Comparison of ENCODE assay signal across 22 cellular contexts in genomic region chr17:40817103-40817682, GRCh38. TPM values are rescaled to one million over a fixed set of nuclear protein-coding genes. Genes with fewer than 3 reads are reported as not detected.
DNase-seq lines count a peak whose midpoint lies in the region; ATAC-seq, FAIRE-seq and TF ChIP-seq lines count a peak whose summit lies in the region.
"Had no signal": no experiment of that assay in that cellular context is flagged by ENCODE, and none has a peak within 500 bp of the region (broad histone marks: within the 10 kb centered on the region; RNA-seq: fewer than 3 reads in every experiment).

No MANE protein-coding gene starts in this region.

- 96% methylated on average over 4 of the region's 4 CpGs for WGBS in HepG2 (ENCODE audit: low lambda C conversion rate)
- WGBS in right lobe of liver (ENCODE audit: insufficient coverage, low coverage, low lambda C conversion rate, missing lambda C conversion rate) = 90% methylated on average over 3 of the region's 4 CpGs
- 97% methylated on average over 4 of the region's 4 CpGs for WGBS in hepatocyte (ENCODE audit: low lambda C conversion rate, missing lambda C conversion rate)
- WGBS in suprapubic skin = 82% methylated on average over 4 of the region's 4 CpGs

- no peaks in the 10 kb centered on the region for H3K9me2 ChIP-seq in hepatocyte (replicated peaks; ENCODE audit: insufficient read depth)

- POLR2A ChIA-PET in HepG2 (lab: Yijun Ruan, JAX) (no interaction called here), WTC11 (lab: Charles Lee) (no interaction called here)

- peaks cover 14% of the 10 kb centered on the region for H3K4me1 Mint-ChIP-seq in WTC11

- TF ChIP-seq CTCF in HepG2 (CRISPR knock-in tag; IDR thresholded peaks at IDR 0.05) = no peak
- TF ChIP-seq CTCF in right lobe of liver (IDR thresholded peaks at IDR 0.05) = no peak
- TF ChIP-seq CTCF in WTC11 (IDR thresholded peaks at IDR 0.05) = no peak
- no peak for TF ChIP-seq CTCF in hepatocyte (IDR thresholded peaks at IDR 0.05; ENCODE audit: poor library complexity)
- TF ChIP-seq CTCF in suprapubic skin (IDR thresholded peaks at IDR 0.05) = no peak

- TF ChIP-seq POLR2A in HepG2 (IDR thresholded peaks at IDR 0.05; ENCODE audit: insufficient read depth in 1 of 2, low read depth in 2 of 2, low read length in 2 of 2) (peak; percentile 40 to 60; a peak in 2 of 4 replicates), right lobe of liver (IDR thresholded peaks at IDR 0.05) (no peak), suprapubic skin (IDR thresholded peaks at IDR 0.05) (no peak)

- no peaks in the 10 kb centered on the region for H3K9me3 Mint-ChIP-seq in WTC11

- H3K27ac ChIP-seq in HepG2 (ENCODE audit: extremely low read length, insufficient read depth, low read length) (no peak overlapping the region), right lobe of liver (no peak overlapping the region), hepatocyte (no peak overlapping the region), suprapubic skin (no peak overlapping the region)
- H3K27ac ChIP-seq: body of pancreas, gastrocnemius medialis had no signal

- H3K4me3 Mint-ChIP-seq in WTC11 = peak overlapping the region; percentile 90

- peak overlapping the region; percentile 13; the same call in 1 of the 2 replicates for H3K4me2 ChIP-seq in HepG2 (ENCODE audit: low read depth, low read length)
- peak overlapping the region; percentile 80 for H3K4me2 ChIP-seq in hepatocyte

- H3K4me1 ChIP-seq in HepG2 (ENCODE audit: insufficient read depth, low read length) (peaks cover 33% of the 10 kb centered on the region), right lobe of liver (peaks cover 0 to 6% (median 0%) of the 10 kb centered on the region in 4 donors), hepatocyte (ENCODE audit: insufficient read depth) (peaks cover 17% of the 10 kb centered on the region), suprapubic skin (peaks cover 20% of the 10 kb centered on the region)

- H4K20me1 ChIP-seq in HepG2 (ENCODE audit: insufficient read depth, low read length) = no peaks in the 10 kb centered on the region
- H4K20me1 ChIP-seq in hepatocyte (ENCODE audit: insufficient read depth, poor library complexity, severe bottlenecking) = no peaks in the 10 kb centered on the region

- no peak overlapping the region for H3K9ac ChIP-seq in HepG2 (ENCODE audit: insufficient read depth, low read depth, low read length)

- DNase-seq in HepG2 (ENCODE audit: low spot score) (no peak), right lobe of liver (no peak), WTC11 (ENCODE audit: low spot score) (no peak), hepatocyte (ENCODE audit: low spot score) (no peak), suprapubic skin (ENCODE audit: low spot score in 2 of 2) (no peak)
- no peak for DNase-seq in stimulated activated CD8-positive, alpha-beta memory T cell treated with anti-CD3 and anti-CD28 coated beads, Interleukin-4, amount 100 ng/mL, for 48 hours
- no peak for DNase-seq in stimulated activated CD4-positive, alpha-beta T cell treated with anti-CD3 and anti-CD28 coated beads, Interleukin-2, amount 100 ng/mL, for 48 hours
- DNase-seq: activated CD8-positive, alpha-beta memory T cell treated with anti-CD3 and anti-CD28 coated beads, Interleukin-2, amount 50 U/mL, for 48 hours; body of pancreas; DMS79 treated with DMSO at 0.1 percent for 48 hours; effector CD4-positive, alpha-beta T cell; gastrocnemius medialis; islet precursor cell; KBM-7; NCI-H1436 treated with DMSO at 0.1 percent for 48 hours; NCI-H526 treated with DMSO at 0.1 percent for 48 hours; stimulated activated CD4-positive, alpha-beta T cell treated with anti-CD3 and anti-CD28 coated beads, Interleukin-2, amount 100 ng/mL, for 24 hours; stimulated activated naive CD4-positive, alpha-beta T cell had no signal

- H3K36me3 Mint-ChIP-seq in WTC11 = peaks cover 13% of the 10 kb centered on the region

- TF ChIP-seq EP300 in HepG2 (IDR thresholded peaks at IDR 0.05; ENCODE audit: low read depth in 2 of 2, low read length in 2 of 2) = no peak
- no peak for TF ChIP-seq EP300 in HepG2 (CRISPR knock-in tag; IDR thresholded peaks at IDR 0.05; ENCODE audit: borderline replicate concordance)
- no peak for TF ChIP-seq EP300 in suprapubic skin (IDR thresholded peaks at IDR 0.05)

- TF ChIP-seq RAD21 in HepG2 (CRISPR knock-in tag; IDR thresholded peaks at IDR 0.05) = no peak

- no peak overlapping the region for H3K27ac Mint-ChIP-seq in WTC11

- H3K9me3 ChIP-seq in HepG2 (ENCODE audit: low read length) = no peaks in the 10 kb centered on the region
- H3K9me3 ChIP-seq in right lobe of liver = no peaks in the 10 kb centered on the region
- no peaks in the 10 kb centered on the region for H3K9me3 ChIP-seq in hepatocyte (ENCODE audit: low read depth)
- no peaks in the 10 kb centered on the region for H3K9me3 ChIP-seq in suprapubic skin
- H3K9me3 ChIP-seq: body of pancreas, gastrocnemius medialis had no signal

- H3K36me3 ChIP-seq in HepG2 (replicated peaks in 1 of 2; ENCODE audit: control insufficient read depth in 1 of 2, insufficient read depth in 2 of 2, low read length in 2 of 2) = peaks cover 4 to 7% of the 10 kb centered on the region in 2 experiments; a peak in 4 of 5 replicates
- no peaks in the 10 kb centered on the region for H3K36me3 ChIP-seq in right lobe of liver
- H3K36me3 ChIP-seq in hepatocyte (replicated peaks; ENCODE audit: insufficient read depth, low read depth) = peaks cover 8% of the 10 kb centered on the region
- H3K36me3 ChIP-seq in suprapubic skin = no peaks in the 10 kb centered on the region

- no peak for ATAC-seq in HepG2
- no peak for ATAC-seq in right lobe of liver
- no peak for ATAC-seq in WTC11
- ATAC-seq in HG02610 (IDR thresholded peaks at IDR 0.05; ENCODE audit: unreplicated experiment) = no peak
- ATAC-seq: body of pancreas, gastrocnemius medialis had no signal

- peaks cover 50% of the 10 kb centered on the region for H3K27me3 Mint-ChIP-seq in WTC11 (ENCODE audit: low read depth)

- FAIRE-seq in HepG2 (lab: Jason Lieb, UNC) = no peak
- FAIRE-seq: TTC549 had no signal

- in situ Hi-C loops in HepG2 (cut with HindIII; ENCODE audit: extremely low pct_ligation_motif_present, low pct_unique_long_range_greater_than_20kb) = no loop called here

- H3K27me3 ChIP-seq in HepG2 (ENCODE audit: control insufficient read depth in 1 of 2, insufficient read depth in 2 of 2, low read length in 2 of 2) (no peaks in the 10 kb centered on the region; a peak in 1 of 5 replicates), right lobe of liver (no peaks in the 10 kb centered on the region), hepatocyte (peaks cover 7% of the 10 kb centered on the region), suprapubic skin (peaks cover 6% of the 10 kb centered on the region)
- H3K27me3 ChIP-seq: body of pancreas had no signal

- no TSS peak for BruUV-seq in HepG2 (replicated peaks; lab: Mats Ljungman, UMichigan)

- CTCF ChIA-PET in HepG2 (lab: Yijun Ruan, JAX; ENCODE audit: low intra/inter-chr PET ratio, low total read pairs) (no interaction called here), WTC11 (lab: Charles Lee) (no interaction called here)

- intact Hi-C loops in HepG2 (cut with micrococcal nuclease; ENCODE audit: unreplicated experiment) = no loop called here
- intact Hi-C loops in right lobe of liver (cut with DNase I) = no loop called here

- no peak overlapping the region for H2AFZ ChIP-seq in HepG2 (ENCODE audit: low read length)
- H2AFZ ChIP-seq in hepatocyte = no peak overlapping the region

- no peak overlapping the region for H3K4me3 ChIP-seq in HepG2 (replicated peaks in 1 of 3; ENCODE audit: insufficient read depth in 1 of 3, low read depth in 2 of 3, low read length in 3 of 3)
- no peak overlapping the region for H3K4me3 ChIP-seq in right lobe of liver
- H3K4me3 ChIP-seq in hepatocyte = no peak overlapping the region
- H3K4me3 ChIP-seq in suprapubic skin = peak overlapping the region; percentile 56
- H3K4me3 ChIP-seq: body of pancreas had no signal

- H3K79me2 ChIP-seq in HepG2 (ENCODE audit: insufficient read depth, low read length) (peaks cover 20% of the 10 kb centered on the region), hepatocyte (peaks cover 29% of the 10 kb centered on the region)

RNA-seq across cellular contexts. Expression of gene KRT10, which starts 5.2 kb away (rescaled TPM):
- total RNA-seq in HepG2 (2016; rRNA removed; fragmentation: Illumina TruSeq; extraction: Trizol) = 25.1 and 25.7 TPM in 2 replicates
- total RNA-seq in HepG2 (2016; cell fraction: cytosol; rRNA removed; fragmentation: Illumina TruSeq; extraction: Trizol; ENCODE audit: low read depth) = 41.7 and 51.6 TPM in 2 replicates
- 18.1 and 23.6 TPM in 2 replicates for total RNA-seq in HepG2 (2016; cell fraction: insoluble cytoplasmic fraction; rRNA removed; fragmentation: Illumina TruSeq; extraction: Trizol)
- 45.4 and 53.4 TPM in 2 replicates for total RNA-seq in HepG2 (2016; cell fraction: membrane; rRNA removed; fragmentation: Illumina TruSeq; extraction: Trizol)
- 11.0 and 14.4 TPM in 2 replicates for total RNA-seq in HepG2 (2016; cell fraction: nucleus; rRNA removed; fragmentation: Illumina TruSeq; extraction: Trizol)
- polyA plus RNA-seq in HepG2 (2011; rRNA removed) = 23.0 and 27.5 TPM in 2 replicates
- 12.7 and 15.6 TPM in 2 replicates for polyA plus RNA-seq in HepG2 (2011; cell fraction: cytosol; rRNA removed)
- 3.8 and 4.3 TPM in 2 replicates for polyA plus RNA-seq in HepG2 (2011; cell fraction: nucleus; rRNA removed)
- polyA plus RNA-seq in HepG2 (2012) = 43.3 and 55.8 TPM in 2 replicates
- polyA plus RNA-seq in HepG2 (2016; cell fraction: cytosol; fragmentation: Illumina TruSeq; extraction: Trizol; ENCODE audit: low read depth) = 133 and 205 TPM in 2 replicates
- 41.5 and 58.8 TPM in 2 replicates for polyA plus RNA-seq in HepG2 (2016; cell fraction: insoluble cytoplasmic fraction; fragmentation: Illumina TruSeq; extraction: Trizol; ENCODE audit: low read depth)
- polyA plus RNA-seq in HepG2 (2016; cell fraction: membrane; fragmentation: Illumina TruSeq; extraction: Trizol; ENCODE audit: low read depth) = 89.5 and 131 TPM in 2 replicates
- polyA plus RNA-seq in HepG2 (2016; cell fraction: nucleus; fragmentation: Illumina TruSeq; extraction: Trizol; ENCODE audit: insufficient read depth, low read depth) = 41.1 and 42.9 TPM in 2 replicates
- 0.64 and 16.3 TPM in 2 replicates for polyA minus RNA-seq in HepG2 (2011; rRNA and poly(A)+ RNA removed; ENCODE audit: low replicate concordance)
- 1.8 and 4.3 TPM in 2 replicates for polyA minus RNA-seq in HepG2 (2011; cell fraction: cytosol; rRNA and poly(A)+ RNA removed)
- polyA minus RNA-seq in HepG2 (2011; cell fraction: nucleus; rRNA and poly(A)+ RNA removed) = 2.2 and 3.5 TPM in 2 replicates
- total RNA-seq in right lobe of liver = 10 to 100 TPM; 11.4 to 20.4 (median 17.4) TPM
- 23.2 to 27.6 TPM (median 24.2 TPM) in 3 replicates for total RNA-seq in WTC11 (2021)
- 29.4 and 39.7 TPM in 2 replicates for total RNA-seq in hepatocyte
- 153 and 165 TPM in 2 replicates for polyA plus RNA-seq in hepatocyte
- total RNA-seq in suprapubic skin = 1,000 to 10,000 TPM; 3,788 to 5,963 (median 5,237) TPM

RNA-seq across cellular contexts. Expression of gene KRT28, which starts 17.4 kb away (rescaled TPM):
- total RNA-seq in HepG2 (2016; rRNA removed; fragmentation: Illumina TruSeq; extraction: Trizol) (not detected in 2 replicates), right lobe of liver (not detected), WTC11 (2021) (not detected in 3 replicates), hepatocyte (not detected in 2 replicates), suprapubic skin (10 to 100 TPM in 2 of 4 donors, 1 to 10 TPM in 2; 1.0 to 32.0 (median 11.6) TPM)
- total RNA-seq in HepG2 (2016; cell fraction: cytosol; rRNA removed; fragmentation: Illumina TruSeq; extraction: Trizol; ENCODE audit: low read depth) = not detected in 2 replicates
- total RNA-seq in HepG2 (2016; cell fraction: insoluble cytoplasmic fraction; rRNA removed; fragmentation: Illumina TruSeq; extraction: Trizol) = not detected in 2 replicates
- not detected in 2 replicates for total RNA-seq in HepG2 (2016; cell fraction: membrane; rRNA removed; fragmentation: Illumina TruSeq; extraction: Trizol)
- total RNA-seq in HepG2 (2016; cell fraction: nucleus; rRNA removed; fragmentation: Illumina TruSeq; extraction: Trizol) = not detected in 2 replicates
- polyA plus RNA-seq in HepG2 (2011; rRNA removed) (not detected in 2 replicates), hepatocyte (not detected in 2 replicates)
- polyA plus RNA-seq in HepG2 (2011; cell fraction: cytosol; rRNA removed) = not detected in 2 replicates
- polyA plus RNA-seq in HepG2 (2011; cell fraction: nucleus; rRNA removed) = not detected in 2 replicates
- polyA plus RNA-seq in HepG2 (2012) = not detected in 2 replicates
- not detected in 2 replicates for polyA plus RNA-seq in HepG2 (2016; cell fraction: cytosol; fragmentation: Illumina TruSeq; extraction: Trizol; ENCODE audit: low read depth)
- not detected in 2 replicates for polyA plus RNA-seq in HepG2 (2016; cell fraction: insoluble cytoplasmic fraction; fragmentation: Illumina TruSeq; extraction: Trizol; ENCODE audit: low read depth)
- polyA plus RNA-seq in HepG2 (2016; cell fraction: membrane; fragmentation: Illumina TruSeq; extraction: Trizol; ENCODE audit: low read depth) = not detected in 2 replicates
- not detected in 2 replicates for polyA plus RNA-seq in HepG2 (2016; cell fraction: nucleus; fragmentation: Illumina TruSeq; extraction: Trizol; ENCODE audit: insufficient read depth, low read depth)
- polyA minus RNA-seq in HepG2 (2011; rRNA and poly(A)+ RNA removed; ENCODE audit: low replicate concordance) = not detected in 2 replicates
- polyA minus RNA-seq in HepG2 (2011; cell fraction: cytosol; rRNA and poly(A)+ RNA removed) = not detected in 2 replicates
- polyA minus RNA-seq in HepG2 (2011; cell fraction: nucleus; rRNA and poly(A)+ RNA removed) = not detected in 2 replicates
- total RNA-seq: body of pancreas, gastrocnemius medialis, mononuclear cell, renal cortical epithelial cell had no signal

RNA-seq across cellular contexts. Expression of gene KRT27, which starts 34.8 kb away (rescaled TPM):
- total RNA-seq in HepG2 (2016; rRNA removed; fragmentation: Illumina TruSeq; extraction: Trizol) (not detected in 2 replicates), right lobe of liver (not detected), WTC11 (2021) (not detected in 3 replicates), hepatocyte (not detected in 2 replicates), suprapubic skin (100 to 1,000 TPM in 1 of 4 donors, 10 to 100 TPM in 2, 1 to 10 TPM in 1; 1.9 to 150 (median 39.1) TPM)
- not detected in 2 replicates for total RNA-seq in HepG2 (2016; cell fraction: cytosol; rRNA removed; fragmentation: Illumina TruSeq; extraction: Trizol; ENCODE audit: low read depth)
- not detected in 2 replicates for total RNA-seq in HepG2 (2016; cell fraction: insoluble cytoplasmic fraction; rRNA removed; fragmentation: Illumina TruSeq; extraction: Trizol)
- not detected in 2 replicates for total RNA-seq in HepG2 (2016; cell fraction: membrane; rRNA removed; fragmentation: Illumina TruSeq; extraction: Trizol)
- total RNA-seq in HepG2 (2016; cell fraction: nucleus; rRNA removed; fragmentation: Illumina TruSeq; extraction: Trizol) = not detected in 2 replicates
- polyA plus RNA-seq in HepG2 (2011; rRNA removed) (not detected in 2 replicates), hepatocyte (not detected in 2 replicates)
- not detected in 2 replicates for polyA plus RNA-seq in HepG2 (2011; cell fraction: cytosol; rRNA removed)
- polyA plus RNA-seq in HepG2 (2011; cell fraction: nucleus; rRNA removed) = not detected in 2 replicates
- polyA plus RNA-seq in HepG2 (2012) = not detected in 2 replicates
- not detected in 2 replicates for polyA plus RNA-seq in HepG2 (2016; cell fraction: cytosol; fragmentation: Illumina TruSeq; extraction: Trizol; ENCODE audit: low read depth)
- not detected in 2 replicates for polyA plus RNA-seq in HepG2 (2016; cell fraction: insoluble cytoplasmic fraction; fragmentation: Illumina TruSeq; extraction: Trizol; ENCODE audit: low read depth)
- not detected in 2 replicates for polyA plus RNA-seq in HepG2 (2016; cell fraction: membrane; fragmentation: Illumina TruSeq; extraction: Trizol; ENCODE audit: low read depth)
- polyA plus RNA-seq in HepG2 (2016; cell fraction: nucleus; fragmentation: Illumina TruSeq; extraction: Trizol; ENCODE audit: insufficient read depth, low read depth) = not detected in 2 replicates
- polyA minus RNA-seq in HepG2 (2011; rRNA and poly(A)+ RNA removed; ENCODE audit: low replicate concordance) = not detected in 2 replicates
- polyA minus RNA-seq in HepG2 (2011; cell fraction: cytosol; rRNA and poly(A)+ RNA removed) = not detected in 2 replicates
- not detected in 2 replicates for polyA minus RNA-seq in HepG2 (2011; cell fraction: nucleus; rRNA and poly(A)+ RNA removed)
- total RNA-seq: body of pancreas, gastrocnemius medialis, mononuclear cell, renal cortical epithelial cell had no signal

RNA-seq across cellular contexts. Expression of gene KRT26, which starts 45.2 kb away (rescaled TPM):
- not detected in 2 replicates for total RNA-seq in HepG2 (2016; rRNA removed; fragmentation: Illumina TruSeq; extraction: Trizol)
- total RNA-seq in HepG2 (2016; cell fraction: cytosol; rRNA removed; fragmentation: Illumina TruSeq; extraction: Trizol; ENCODE audit: low read depth) = not detected in 2 replicates
- not detected in 2 replicates for total RNA-seq in HepG2 (2016; cell fraction: insoluble cytoplasmic fraction; rRNA removed; fragmentation: Illumina TruSeq; extraction: Trizol)
- total RNA-seq in HepG2 (2016; cell fraction: membrane; rRNA removed; fragmentation: Illumina TruSeq; extraction: Trizol) = not detected in 2 replicates
- not detected in 2 replicates for total RNA-seq in HepG2 (2016; cell fraction: nucleus; rRNA removed; fragmentation: Illumina TruSeq; extraction: Trizol)
- polyA plus RNA-seq in HepG2 (2011; rRNA removed) = not detected in 2 replicates
- not detected in 2 replicates for polyA plus RNA-seq in HepG2 (2011; cell fraction: cytosol; rRNA removed)
- polyA plus RNA-seq in HepG2 (2011; cell fraction: nucleus; rRNA removed) = not detected in 2 replicates
- not detected in 2 replicates for polyA plus RNA-seq in HepG2 (2012)
- polyA plus RNA-seq in HepG2 (2016; cell fraction: cytosol; fragmentation: Illumina TruSeq; extraction: Trizol; ENCODE audit: low read depth) = not detected in 2 replicates
- polyA plus RNA-seq in HepG2 (2016; cell fraction: insoluble cytoplasmic fraction; fragmentation: Illumina TruSeq; extraction: Trizol; ENCODE audit: low read depth) = not detected in 2 replicates
- not detected in 2 replicates for polyA plus RNA-seq in HepG2 (2016; cell fraction: membrane; fragmentation: Illumina TruSeq; extraction: Trizol; ENCODE audit: low read depth)
- polyA plus RNA-seq in HepG2 (2016; cell fraction: nucleus; fragmentation: Illumina TruSeq; extraction: Trizol; ENCODE audit: insufficient read depth, low read depth) = not detected in 2 replicates
- not detected in 2 replicates for polyA minus RNA-seq in HepG2 (2011; rRNA and poly(A)+ RNA removed; ENCODE audit: low replicate concordance)
- polyA minus RNA-seq in HepG2 (2011; cell fraction: cytosol; rRNA and poly(A)+ RNA removed) = not detected in 2 replicates
- not detected in 2 replicates for polyA minus RNA-seq in HepG2 (2011; cell fraction: nucleus; rRNA and poly(A)+ RNA removed)
- total RNA-seq in right lobe of liver = not detected
- total RNA-seq in WTC11 (2021) = not detected in 3 replicates
- not detected in 2 replicates for total RNA-seq in hepatocyte
- polyA plus RNA-seq in hepatocyte = not detected in 2 replicates
- total RNA-seq in suprapubic skin = 1 to 10 TPM in 2 of 4 donors, under 1 TPM in 2; 0.34 to 7.2 (median 1.8) TPM
- total RNA-seq: body of pancreas, gastrocnemius medialis, mononuclear cell, renal cortical epithelial cell had no signal

RNA-seq across cellular contexts. Expression of gene KRT12, which starts 49.8 kb away (rescaled TPM):
- 0.07 TPM in 1 of 2 replicates, not detected in the other for total RNA-seq in HepG2 (2016; rRNA removed; fragmentation: Illumina TruSeq; extraction: Trizol)
- total RNA-seq in HepG2 (2016; cell fraction: cytosol; rRNA removed; fragmentation: Illumina TruSeq; extraction: Trizol; ENCODE audit: low read depth) = not detected in 2 replicates
- total RNA-seq in HepG2 (2016; cell fraction: insoluble cytoplasmic fraction; rRNA removed; fragmentation: Illumina TruSeq; extraction: Trizol) = not detected in 2 replicates
- total RNA-seq in HepG2 (2016; cell fraction: membrane; rRNA removed; fragmentation: Illumina TruSeq; extraction: Trizol) = not detected in 2 replicates
- not detected in 2 replicates for total RNA-seq in HepG2 (2016; cell fraction: nucleus; rRNA removed; fragmentation: Illumina TruSeq; extraction: Trizol)
- 0.09 and 0.31 TPM in 2 replicates for polyA plus RNA-seq in HepG2 (2011; rRNA removed)
- polyA plus RNA-seq in HepG2 (2011; cell fraction: cytosol; rRNA removed) = 0.27 and 0.54 TPM in 2 replicates
- not detected in 2 replicates for polyA plus RNA-seq in HepG2 (2011; cell fraction: nucleus; rRNA removed)
- 0.07 and 0.20 TPM in 2 replicates for polyA plus RNA-seq in HepG2 (2012)
- polyA plus RNA-seq in HepG2 (2016; cell fraction: cytosol; fragmentation: Illumina TruSeq; extraction: Trizol; ENCODE audit: low read depth) = not detected in 2 replicates
- 0.23 TPM in 1 of 2 replicates, not detected in the other for polyA plus RNA-seq in HepG2 (2016; cell fraction: insoluble cytoplasmic fraction; fragmentation: Illumina TruSeq; extraction: Trizol; ENCODE audit: low read depth)
- not detected in 2 replicates for polyA plus RNA-seq in HepG2 (2016; cell fraction: membrane; fragmentation: Illumina TruSeq; extraction: Trizol; ENCODE audit: low read depth)
- polyA plus RNA-seq in HepG2 (2016; cell fraction: nucleus; fragmentation: Illumina TruSeq; extraction: Trizol; ENCODE audit: insufficient read depth, low read depth) = not detected in 2 replicates
- polyA minus RNA-seq in HepG2 (2011; rRNA and poly(A)+ RNA removed; ENCODE audit: low replicate concordance) = not detected in 2 replicates
- not detected in 2 replicates for polyA minus RNA-seq in HepG2 (2011; cell fraction: cytosol; rRNA and poly(A)+ RNA removed)
- not detected in 2 replicates for polyA minus RNA-seq in HepG2 (2011; cell fraction: nucleus; rRNA and poly(A)+ RNA removed)
- total RNA-seq in right lobe of liver = not detected
- total RNA-seq in WTC11 (2021) = not detected in 3 replicates
- not detected in 2 replicates for total RNA-seq in hepatocyte
- not detected in 2 replicates for polyA plus RNA-seq in hepatocyte
- not detected for total RNA-seq in suprapubic skin
- total RNA-seq: body of pancreas, gastrocnemius medialis, mononuclear cell, renal cortical epithelial cell had no signal

Comparison
In these comparisons a context has a peak if more than half of its experiments do, and no peak if none do; other contexts are left out.
1. POLR2A ChIP-seq: peak in HepG2 (2 of 2); none in right lobe of liver (single experiment) and suprapubic skin (0 of 2).
2. RNA of gene KRT10, which starts 5.2 kb away (total RNA-seq): 3,788 to 5,963 TPM in suprapubic skin; 29.4 to 39.7 TPM in hepatocyte, 11.0 to 53.4 TPM in HepG2, 23.2 to 27.6 TPM in WTC11 and 11.4 to 20.4 TPM in right lobe of liver; every median in the first group is over 10 times any median in the second.